ENCODE assay signal across 12 cellular contexts in genomic region chr7:74283858-74284447, GRCh38. TPM values are rescaled to one million over a fixed set of nuclear protein-coding genes. Genes with fewer than 3 reads are reported as not detected.
DNase-seq lines count a peak whose midpoint lies in the region; ATAC-seq and TF ChIP-seq lines count a peak whose summit lies in the region.
"Had no signal": no experiment of that assay in that cellular context is flagged by ENCODE, and none has a peak within 500 bp of the region (broad histone marks: within the 10 kb centered on the region; RNA-seq: fewer than 3 reads in every experiment).

No MANE protein-coding gene starts in this region.

- DNase-seq in Daoy (ENCODE audit: low read depth) (peak; percentile 34), NB4 (ENCODE audit: low read depth) (peak; percentile 55), neuronal stem cell (ENCODE audit: low spot score) (no peak), kidney tubule cell (ENCODE audit: low spot score) (no peak), mucosa of gallbladder (ENCODE audit: low spot score) (no peak), NCI-H187 treated with DMSO at 0.1 percent for 48 hours (lab: John Stamatoyannopoulos, UW) (no peak)
- DNase-seq: aorta; GOT3; NCI-H2081 treated with DMSO at 0.1 percent for 48 hours; stimulated activated CD4-positive, alpha-beta T cell treated with anti-CD3 and anti-CD28 coated beads, Interleukin-1b, Interleukin-23, amount 100 ng/mL, for 48 hours had no signal

- no peak overlapping the region for H2BK120ac ChIP-seq in neuronal stem cell (ENCODE audit: low read depth, low read length)

- H3K79me1 ChIP-seq in neuronal stem cell (ENCODE audit: low read depth, low read length) = no peaks in the 10 kb centered on the region

- H3K9ac ChIP-seq in neuronal stem cell (ENCODE audit: low read depth, low read length, poor library complexity) = no peak overlapping the region

- H2BK12ac ChIP-seq in neuronal stem cell (ENCODE audit: low read length) = no peak overlapping the region

- H3K4me2 ChIP-seq in neuronal stem cell (ENCODE audit: insufficient read depth, low read length, poor library complexity, severe bottlenecking) = no peak overlapping the region

- no peak overlapping the region for H3K4ac ChIP-seq in neuronal stem cell (ENCODE audit: low read length)

- H3K18ac ChIP-seq in neuronal stem cell (ENCODE audit: low read length) = peak overlapping the region; percentile 11

- H2AFZ ChIP-seq in neuronal stem cell (ENCODE audit: low read length) = no peak overlapping the region

- no peak overlapping the region for H2BK5ac ChIP-seq in neuronal stem cell (ENCODE audit: low read length)

- H3K4me3 ChIP-seq in NB4 (ENCODE audit: low read depth, low read length) = no peak overlapping the region
- H3K4me3 ChIP-seq in neuronal stem cell (ENCODE audit: low read length in 2 of 2) = no peak overlapping the region

- ATAC-seq in HG03175 (IDR thresholded peaks at IDR 0.05; ENCODE audit: unreplicated experiment) = no peak

- peak overlapping the region; percentile 30 for H3K27ac ChIP-seq in cingulate gyrus (ENCODE audit: low read depth, low read length)
- no peak overlapping the region for H3K27ac ChIP-seq in neuronal stem cell (replicated peaks; ENCODE audit: low read length)

- TF ChIP-seq POLR2A in NB4 (IDR thresholded peaks at IDR 0.05; ENCODE audit: extremely low read depth, insufficient read length) = no peak

- peaks cover 0 to 7% (median 0%) of the 10 kb centered on the region in 3 experiments for H3K27me3 ChIP-seq in neuronal stem cell (ENCODE audit: control insufficient read depth in 3 of 3, insufficient read depth in 3 of 3, low read depth in 1 of 3, low read length in 3 of 3)

- no CpG with 5 or more reads among the region's 9 CpGs for WGBS in neuronal stem cell (ENCODE audit: extremely low coverage in 2 of 2, insufficient read length in 2 of 2, insufficient replicate concordance in 1 of 2), 2 donors

- H3K14ac ChIP-seq in neuronal stem cell (ENCODE audit: low read length) = no peak overlapping the region

- H2AK5ac ChIP-seq in neuronal stem cell (ENCODE audit: low read depth, low read length) = no peak overlapping the region

- H2BK15ac ChIP-seq in neuronal stem cell (ENCODE audit: low read length) = no peak overlapping the region

- H4K91ac ChIP-seq in neuronal stem cell (ENCODE audit: low read depth, low read length, poor library complexity) = no peak overlapping the region

- H3K9me3 ChIP-seq in neuronal stem cell (replicated peaks in 1 of 2; ENCODE audit: control insufficient read depth in 2 of 2, insufficient read depth in 1 of 2, low read depth in 1 of 2, low read length in 2 of 2) = no peaks in the 10 kb centered on the region

- no peak for TF ChIP-seq CTCF in NB4 (IDR thresholded peaks at IDR 0.05; ENCODE audit: low read depth, low read length)

- H3K36me3 ChIP-seq in neuronal stem cell (replicated peaks in 1 of 2; ENCODE audit: control insufficient read depth in 2 of 2, insufficient read depth in 2 of 2, low read length in 2 of 2) = no peaks in the 10 kb centered on the region

- H4K8ac ChIP-seq in neuronal stem cell (ENCODE audit: low read depth, low read length) = no peak overlapping the region

- peaks cover 12 to 21% of the 10 kb centered on the region in 2 donors for H3K4me1 ChIP-seq in neuronal stem cell (ENCODE audit: control insufficient read depth in 2 of 2, insufficient read depth in 1 of 2, low read depth in 1 of 2, low read length in 2 of 2)

- H3K23ac ChIP-seq in neuronal stem cell (ENCODE audit: low read depth, low read length, poor library complexity) = no peak overlapping the region

RNA-seq across cellular contexts. Expression of gene CLIP2, which starts 5.3 kb away (rescaled TPM):
- 33.4 and 41.9 TPM in 2 replicates for total RNA-seq in Daoy (2014; rRNA removed; shearing (Covaris generic))
- polyA plus RNA-seq in neuronal stem cell (2013, experiment 1 of 2) = 20.1 TPM
- polyA plus RNA-seq in neuronal stem cell (2013, experiment 2 of 2) = 18.7 TPM
- 71.7 TPM for total RNA-seq in mucosa of gallbladder

RNA-seq across cellular contexts. Expression of gene RFC2, which starts 29.8 kb away (rescaled TPM):
- 142 and 156 TPM in 2 replicates for total RNA-seq in Daoy (2014; rRNA removed; shearing (Covaris generic))
- polyA plus RNA-seq in neuronal stem cell (2013, experiment 1 of 2) = 48.8 TPM
- polyA plus RNA-seq in neuronal stem cell (2013, experiment 2 of 2) = 48.1 TPM
- total RNA-seq in mucosa of gallbladder = 19.6 TPM

Comparison
In these comparisons a context has a peak if more than half of its experiments do, and no peak if none do; other contexts are left out.
1. DNase-seq: peak in Daoy (single experiment) and NB4 (single experiment); none in neuronal stem cell (single experiment), kidney tubule cell (single experiment), mucosa of gallbladder (single experiment) and NCI-H187 treated with DMSO at 0.1 percent for 48 hours (single experiment).